ENCODE assay signal across 10 cellular contexts in the genomic region with DNA sequence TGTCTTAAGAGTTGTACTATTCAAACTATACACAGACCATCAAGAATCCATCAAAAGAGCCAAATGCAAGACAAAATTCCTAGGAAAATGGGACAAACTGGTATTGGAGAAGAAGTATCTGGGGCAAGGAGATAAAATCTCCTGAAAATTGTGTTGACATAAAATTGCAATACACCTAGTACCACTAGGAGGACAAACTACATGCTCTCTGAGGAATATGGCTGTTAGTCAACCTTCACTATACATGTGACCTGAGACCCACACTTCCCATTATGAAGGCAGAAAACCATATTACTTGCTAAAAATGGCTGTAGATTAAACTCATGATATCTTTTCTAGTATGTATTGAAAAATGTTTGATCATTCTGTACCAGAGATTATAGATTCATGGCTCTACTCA. TPM values are rescaled to one million over a fixed set of nuclear protein-coding genes. Genes with fewer than 3 reads are reported as not detected.
DNase-seq lines count a peak whose midpoint lies in the region; TF ChIP-seq lines count a peak whose summit lies in the region.
"Had no signal": no experiment of that assay in that cellular context is flagged by ENCODE, and none has a peak within 500 bp of the region (broad histone marks: within the 10 kb centered on the region; RNA-seq: fewer than 3 reads in every experiment).

No MANE protein-coding gene starts in this region.

- H3K9ac ChIP-seq in adipocyte (ENCODE audit: low read length) = no peak overlapping the region

- peaks cover 19% of the 10 kb centered on the region for H3K4me1 Mint-ChIP-seq in mesothelial cell of epicardium

- DNase-seq in GM06990 (ENCODE audit: extremely low read depth, insufficient read length) (no peak), adipocyte (ENCODE audit: low read depth) (peak; percentile 10), mesothelial cell of epicardium (ENCODE audit: low spot score in 2 of 2, unreplicated experiment in 2 of 2) (no peak), KG1 (lab: John Stamatoyannopoulos, UW) (no peak), NCI-H1930 (lab: John Stamatoyannopoulos, UW) (no peak), COLO829 (ENCODE audit: low spot score) (no peak)
- peak; percentile 50 for DNase-seq in Jurkat, Clone E6-1 (ENCODE audit: low read depth, low spot score)
- no peak for DNase-seq in activated CD4-positive, alpha-beta T cell treated with anti-CD3 and anti-CD28 coated beads, Interleukin-2, amount 50 U/mL, for 4 hours
- DNase-seq: NCI-H748 treated with DMSO at 0.1 percent for 48 hours; stimulated activated CD4-positive, alpha-beta T cell treated with anti-CD3 and anti-CD28 coated beads, Interleukin-4, amount 100 ng/mL, for 4 hours had no signal

- no peak overlapping the region for H3K27ac Mint-ChIP-seq in mesothelial cell of epicardium

- peaks cover 31% of the 10 kb centered on the region for H3K4me1 ChIP-seq in adipocyte (ENCODE audit: control insufficient read depth, insufficient read depth, low read length)

- TF ChIP-seq CTCF in GM06990 (IDR thresholded peaks at IDR 0.05; ENCODE audit: insufficient read depth, low read length, poor library complexity, severe bottlenecking) (peak; percentile 28), mesothelial cell of epicardium (IDR thresholded peaks at IDR 0.05; ENCODE audit: unreplicated experiment) (peak; percentile 41)

- H3K9me3 Mint-ChIP-seq in mesothelial cell of epicardium = peaks cover 4% of the 10 kb centered on the region

- H3K4me3 ChIP-seq in GM06990 (replicated peaks; ENCODE audit: low read depth, low read length) = no peak overlapping the region
- H3K4me3 ChIP-seq in Jurkat, Clone E6-1 (ENCODE audit: low read length) = no peak overlapping the region
- no peak overlapping the region for H3K4me3 ChIP-seq in adipocyte (ENCODE audit: low read length)

- H3K9me3 ChIP-seq in adipocyte (ENCODE audit: control insufficient read depth, low read length) = no peaks in the 10 kb centered on the region

- no peaks in the 10 kb centered on the region for H3K36me3 Mint-ChIP-seq in mesothelial cell of epicardium

- H3K36me3 ChIP-seq in GM06990 (ENCODE audit: control insufficient read depth, insufficient read depth, low read length) = no peaks in the 10 kb centered on the region
- no peaks in the 10 kb centered on the region for H3K36me3 ChIP-seq in adipocyte (ENCODE audit: control insufficient read depth, insufficient read depth, low read length, severe bottlenecking)

- H3K4me3 Mint-ChIP-seq in mesothelial cell of epicardium = no peak overlapping the region

- H3K27me3 ChIP-seq in GM06990 (replicated peaks; ENCODE audit: control insufficient read depth, insufficient read depth, low read length) = no peaks in the 10 kb centered on the region
- no peaks in the 10 kb centered on the region for H3K27me3 ChIP-seq in adipocyte (replicated peaks; ENCODE audit: control insufficient read depth, insufficient read depth, low read length)

- peaks cover 2% of the 10 kb centered on the region for H3K27me3 Mint-ChIP-seq in mesothelial cell of epicardium (ENCODE audit: low read depth)

RNA-seq across cellular contexts. Expression of a gene that starts 30.0 kb away (rescaled TPM):
- 96.1 TPM for polyA plus RNA-seq in Jurkat, Clone E6-1 (2012; ENCODE audit: insufficient read depth, insufficient read length)
- total RNA-seq in mesothelial cell of epicardium = 130 to 134 TPM (median 130 TPM) in 3 replicates

Comparison
In these comparisons a context has a peak if more than half of its experiments do, and no peak if none do; other contexts are left out.
1. DNase-seq: peak in Jurkat, Clone E6-1 (single experiment) and adipocyte (single experiment); none in GM06990 (single experiment), mesothelial cell of epicardium (0 of 2), activated CD4-positive, alpha-beta T cell treated with anti-CD3 and anti-CD28 coated beads, Interleukin-2, amount 50 U/mL, for 4 hours (0 of 2), KG1 (single experiment), NCI-H1930 (0 of 2) and COLO829 (single experiment).